ENCODE assay signal across 20 cellular contexts in the genomic region with DNA sequence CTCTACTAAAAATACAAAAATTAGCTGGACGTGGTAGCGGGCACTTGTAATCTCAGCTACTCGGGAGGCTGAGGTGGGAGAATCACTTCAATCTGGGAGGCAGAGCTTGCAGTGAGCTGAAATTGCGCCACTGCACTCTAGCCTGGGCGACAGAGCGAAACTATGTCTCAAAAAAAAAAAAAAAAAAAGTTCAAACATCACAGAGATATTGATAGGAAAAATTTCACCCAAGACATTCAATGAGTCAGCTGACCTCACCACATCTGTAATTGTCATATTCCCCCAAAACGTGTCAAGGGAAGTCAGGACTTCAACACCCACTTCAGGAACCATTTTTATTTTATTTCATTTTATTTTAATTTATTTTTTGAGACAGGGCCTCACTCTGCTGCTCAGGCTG. TPM values are rescaled to one million over a fixed set of nuclear protein-coding genes. Genes with fewer than 3 reads are reported as not detected.
"Had no signal": no experiment of that assay in that cellular context is flagged by ENCODE, and none has a peak within 500 bp of the region (broad histone marks: within the 10 kb centered on the region; RNA-seq: fewer than 3 reads in every experiment).

No MANE protein-coding gene starts in this region.

- DNase-seq: KBM-7, MV-4-11, NCI-H1048, NCI-H1105, NCI-H1417, NCI-H1436 treated with DMSO at 0.1 percent for 48 hours, NCI-H1694, NCI-H187 treated with DMSO at 0.1 percent for 48 hours, NCI-H2029 treated with DMSO at 0.1 percent for 48 hours, NCI-H2227 treated with DMSO at 0.1 percent for 48 hours, NCI-H524, NCI-H526 treated with DMSO at 0.1 percent for 48 hours, NCI-H748 treated with DMSO at 0.1 percent for 48 hours, Right ventricle myocardium superior, RPMI8226, SIG-M5 had no signal

RNA-seq across cellular contexts. Expression of gene PRSS33, which starts 59.3 kb away (rescaled TPM):
- total RNA-seq: LHCN-M2, MCF 10A, NCI-H460, Right ventricle myocardium superior, SJSA1 had no signal
